ENCODE assay signal across 10 cellular contexts in the genomic region with DNA sequence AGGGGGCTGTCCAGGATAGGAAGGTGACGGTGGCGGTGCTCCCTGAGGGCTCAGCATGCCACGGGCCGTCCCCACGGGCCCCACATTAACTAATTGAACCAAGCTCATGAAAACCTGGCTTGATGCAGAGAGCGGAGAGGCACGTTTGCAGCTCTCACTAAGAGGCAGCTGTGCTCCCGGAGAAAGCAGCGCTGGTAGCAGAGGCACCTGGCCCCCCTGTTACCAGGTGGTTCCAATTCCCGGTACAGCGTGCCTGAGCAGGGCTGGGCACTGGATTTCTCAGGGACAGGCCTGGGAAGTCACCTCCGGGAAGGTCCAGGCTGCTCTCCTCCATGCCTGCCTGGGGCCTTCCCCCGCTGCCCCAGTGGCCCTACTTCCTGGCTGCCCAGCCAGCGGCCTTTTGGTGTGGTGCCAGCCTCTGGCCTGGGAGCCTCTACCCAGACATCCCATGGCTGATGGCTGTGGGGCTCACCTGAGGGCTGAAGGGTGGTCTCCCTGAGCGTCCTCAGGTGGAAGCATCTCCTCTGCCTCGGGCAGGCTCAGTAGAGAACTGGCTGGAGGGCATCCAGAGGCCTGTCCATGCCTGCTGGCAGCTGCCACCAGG. TPM values are rescaled to one million over a fixed set of nuclear protein-coding genes. Genes with fewer than 3 reads are reported as not detected.
A peak's percentile ranks its signal among the peaks of the same experiment; 100 is the strongest.
DNase-seq lines count a peak whose midpoint lies in the region; ATAC-seq, FAIRE-seq and TF ChIP-seq lines count a peak whose summit lies in the region.
"Had no signal": no experiment of that assay in that cellular context is flagged by ENCODE, and none has a peak within 500 bp of the region (broad histone marks: within the 10 kb centered on the region; RNA-seq: fewer than 3 reads in every experiment).

No MANE protein-coding gene starts in this region.

- FAIRE-seq in pancreas (lab: Jason Lieb, UNC): no peak

- H3K27ac ChIP-seq in PC-3 (ENCODE audit: low read length) (no peak overlapping the region), esophagus squamous epithelium (no peak overlapping the region), pancreas (peak overlapping the region; percentile 34 to 76 (median 64))

- no peaks in the 10 kb centered on the region for H3K9me3 Mint-ChIP-seq in Calu3 (ENCODE audit: low read depth, unreplicated experiment)

- no peaks in the 10 kb centered on the region for H4K20me1 ChIP-seq in PC-3 (ENCODE audit: low read length)

- ATAC-seq in PC-3 (no peak), pancreas (peak; percentile 55 to 78 (median 71)), HG03159 (IDR thresholded peaks at IDR 0.05; ENCODE audit: unreplicated experiment) (no peak)

- H3K36me3 Mint-ChIP-seq in Calu3 (ENCODE audit: insufficient read depth, unreplicated experiment): peaks cover 11% of the 10 kb centered on the region

- DNase-seq in Calu3 (peak; percentile 50), PC-3 (no peak), esophagus squamous epithelium (lab: John Stamatoyannopoulos, UW) (no peak), pancreas (peak; percentile 72 to 93 (median 84)), NAMALWA (ENCODE audit: low spot score) (no peak), NCI-H187 (lab: John Stamatoyannopoulos, UW) (no peak), mucosa of gallbladder (ENCODE audit: low spot score) (no peak)

- H3K9me2 ChIP-seq in PC-3 (replicated peaks; ENCODE audit: low read length): no peaks in the 10 kb centered on the region

- peaks cover 7% of the 10 kb centered on the region; the same call in 1 of the 2 replicates for H3K27me3 ChIP-seq in PC-3 (ENCODE audit: low read length)
- peaks cover 0 to 91% (median 0%) of the 10 kb centered on the region in 4 donors for H3K27me3 ChIP-seq in esophagus squamous epithelium
- no peaks in the 10 kb centered on the region for H3K27me3 ChIP-seq in pancreas

- no peak overlapping the region for H3K9ac ChIP-seq in PC-3 (ENCODE audit: low read length)

- H3K4me2 ChIP-seq in PC-3 (ENCODE audit: low read length): peak overlapping the region; percentile 69

- H3K4me3 Mint-ChIP-seq in Calu3 (ENCODE audit: low read depth, unreplicated experiment): peak overlapping the region; percentile 76

- no peaks in the 10 kb centered on the region for H3F3A ChIP-seq in PC-3 (ENCODE audit: low read length, unreplicated experiment)

- peaks cover 16% of the 10 kb centered on the region for H3K4me1 Mint-ChIP-seq in Calu3 (ENCODE audit: low read depth, unreplicated experiment)

- peaks cover 30% of the 10 kb centered on the region for H3K27me3 Mint-ChIP-seq in Calu3 (ENCODE audit: unreplicated experiment)

- CTCF ChIA-PET in Calu3 (lab: Charles Lee) (no interaction called here), PC-3 (lab: Charles Lee) (no interaction called here)

- no peak overlapping the region for H3K27ac Mint-ChIP-seq in Calu3 (ENCODE audit: unreplicated experiment)

- TF ChIP-seq POLR2A in esophagus squamous epithelium (IDR thresholded peaks at IDR 0.05): no peak

- intact Hi-C loops in Calu3 (cut with micrococcal nuclease; ENCODE audit: unreplicated experiment) (no loop called here), PC-3 (cut with micrococcal nuclease) (no loop called here), esophagus squamous epithelium (cut with DNase I) (no loop called here), pancreas (cut with DNase I) (no loop called here)

- POLR2A ChIA-PET in PC-3 (lab: Charles Lee; ENCODE audit: unreplicated experiment): no interaction called here

- no TSS peak for BruUV-seq in Calu3 (replicated peaks; lab: Mats Ljungman, UMichigan)
- BruUV-seq in PC-3 (replicated peaks; lab: Mats Ljungman, UMichigan): no TSS peak

- H3K79me2 ChIP-seq in PC-3 (ENCODE audit: low read length): no peaks in the 10 kb centered on the region

- 24 to 50% methylated on average over 2 to 5 of the region's 16 CpGs for WGBS in esophagus squamous epithelium, 2 donors
- 14 to 17% methylated on average over 15 to 16 of the region's 16 CpGs for WGBS in pancreas, 2 donors

- TF ChIP-seq CTCF in Calu3 (IDR thresholded peaks at IDR 0.05; ENCODE audit: unreplicated experiment) (no peak), PC-3 (conservative IDR thresholded peaks at IDR 0.05; ENCODE audit: low read depth, low read length) (no peak), esophagus squamous epithelium (IDR thresholded peaks at IDR 0.05) (no peak), pancreas (IDR thresholded peaks at IDR 0.05) (no peak)

- H2AFZ ChIP-seq in PC-3 (ENCODE audit: low read length): no peak overlapping the region

- no peak overlapping the region for H3K4me3 ChIP-seq in PC-3 (ENCODE audit: low read length)
- peak overlapping the region in 3 of 4 donors; percentile 26 to 66 (median 45) for H3K4me3 ChIP-seq in esophagus squamous epithelium
- H3K4me3 ChIP-seq in pancreas: peak overlapping the region; percentile 27 to 68 (median 52)

- H3K4me1 ChIP-seq in PC-3 (ENCODE audit: insufficient read depth, low read length) (no peaks in the 10 kb centered on the region), esophagus squamous epithelium (peaks cover 20 to 40% (median 20%) of the 10 kb centered on the region in 3 donors), pancreas (peaks cover 11 to 21% (median 12%) of the 10 kb centered on the region in 3 donors)

- no peaks in the 10 kb centered on the region for H3K9me3 ChIP-seq in PC-3 (ENCODE audit: low read length)
- H3K9me3 ChIP-seq in esophagus squamous epithelium: no peaks in the 10 kb centered on the region
- no peaks in the 10 kb centered on the region for H3K9me3 ChIP-seq in pancreas

- H3K36me3 ChIP-seq in PC-3 (ENCODE audit: low read depth, low read length) (no peaks in the 10 kb centered on the region), esophagus squamous epithelium (no peaks in the 10 kb centered on the region), pancreas (no peaks in the 10 kb centered on the region)

RNA-seq across cellular contexts. Expression of a gene that starts 1.2 kb away (rescaled TPM):
- total RNA-seq in Calu3 (2022) (7.4 and 9.2 TPM in 2 replicates), PC-3 (2014; rRNA removed) (0.40 and 3.0 TPM in 2 replicates), esophagus squamous epithelium (1 to 10 TPM in 1 of 4 donors, under 1 TPM in 3; 0.61 to 3.1 (median 0.72) TPM), pancreas (10 to 100 TPM; 25.2 to 61.1 (median 46.7) TPM), mucosa of gallbladder (96.4 TPM)
- 10 to 100 TPM; 14.0 to 50.0 TPM for polyA plus RNA-seq in pancreas
- total RNA-seq: M059J had no signal

RNA-seq across cellular contexts. Expression of a gene that starts 1.7 kb away (rescaled TPM):
- total RNA-seq in Calu3 (2022): not detected in 2 replicates
- total RNA-seq in PC-3 (2014; rRNA removed): 0.06 TPM in 1 of 2 replicates, not detected in the other
- not detected for total RNA-seq in esophagus squamous epithelium
- 1 to 10 TPM in 3 of 6 donors, under 1 TPM in 3; 0.51 to 2.8 (median 0.95) TPM for total RNA-seq in pancreas
- polyA plus RNA-seq in pancreas: 1 to 10 TPM; 4.3 to 4.8 TPM
- total RNA-seq in mucosa of gallbladder: 4.4 TPM
- total RNA-seq: M059J had no signal
- polyA plus RNA-seq: liver had no signal

RNA-seq across cellular contexts. Expression of a gene that starts 45.5 kb away (rescaled TPM):
- total RNA-seq in Calu3 (2022) (49.4 and 51.9 TPM in 2 replicates), PC-3 (2014; rRNA removed) (88.3 and 98.5 TPM in 2 replicates), esophagus squamous epithelium (10 to 100 TPM; 24.2 to 35.5 (median 29.6) TPM), pancreas (10 to 100 TPM; 16.8 to 27.7 (median 19.7) TPM), mucosa of gallbladder (50.5 TPM)
- 10 to 100 TPM; 54.3 to 60.0 TPM for polyA plus RNA-seq in pancreas

Comparison
In these comparisons a context has a peak if more than half of its experiments do, and no peak if none do; other contexts are left out.
1. DNase-seq: peak in Calu3 (single experiment) and pancreas (6 of 6); none in PC-3 (single experiment), esophagus squamous epithelium (single experiment), NAMALWA (single experiment), NCI-H187 (0 of 2) and mucosa of gallbladder (single experiment).
2. ATAC-seq: peak in pancreas (4 of 4); none in PC-3 (single experiment) and HG03159 (single experiment).
3. H3K27ac ChIP-seq: peak in pancreas (4 of 4); none in PC-3 (single experiment) and esophagus squamous epithelium (0 of 4).